8 cellular contexts compared by ENCODE assay signal in the genomic region with DNA sequence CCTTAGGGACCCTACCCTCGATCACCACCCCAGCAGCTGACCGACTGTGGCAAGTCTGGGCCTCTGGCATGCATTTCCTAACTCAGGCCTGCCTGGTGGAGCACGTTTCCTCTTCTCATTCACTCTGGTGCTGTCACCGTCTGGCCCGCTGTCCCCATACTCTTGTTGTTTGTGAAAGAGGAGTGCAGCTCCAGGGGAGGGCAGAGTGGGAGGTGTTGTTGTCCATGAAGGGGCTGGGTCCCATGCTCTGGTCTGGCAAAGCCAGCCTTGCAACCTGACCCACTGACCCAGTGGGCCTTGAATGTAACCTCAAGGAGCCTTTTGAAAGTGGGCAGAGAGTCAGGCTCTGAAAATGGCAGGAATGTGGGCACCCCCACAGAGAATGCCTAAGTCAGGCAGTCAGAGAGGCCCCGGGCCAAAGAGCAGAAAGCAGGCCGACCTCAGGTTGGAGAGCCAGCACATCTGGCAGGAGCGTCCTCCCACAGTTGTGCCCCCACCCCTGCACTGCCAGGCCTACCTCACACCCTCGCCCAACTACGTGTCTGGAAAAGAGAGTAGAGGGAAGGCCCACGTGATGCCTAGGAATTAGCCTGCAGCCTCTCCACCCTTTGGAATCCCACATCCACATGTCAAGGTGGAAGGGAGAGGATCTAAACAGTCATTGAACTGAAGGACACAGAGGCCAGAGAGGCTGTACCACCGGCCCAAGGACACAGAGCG. TPM values are rescaled to one million over a fixed set of nuclear protein-coding genes. Genes with fewer than 3 reads are reported as not detected.
A peak's percentile ranks its signal among the peaks of the same experiment; 100 is the strongest.
DNase-seq lines count a peak whose midpoint lies in the region; ATAC-seq, FAIRE-seq and TF ChIP-seq lines count a peak whose summit lies in the region.

No MANE protein-coding gene starts in this region.

- H3K27ac ChIP-seq in Peyer's patch (peak overlapping the region in 2 of 4 donors; percentile 27 to 93), fibroblast of lung (ENCODE audit: insufficient read depth, low read length) (peak overlapping the region; percentile 76), sigmoid colon (peak overlapping the region in 3 of 4 donors; percentile 16 to 55 (median 35)), stomach (peak overlapping the region in 1 of 5 donors; percentile 39)

- WGBS in sigmoid colon, 2 donors = 78 to 83% methylated on average over 13 of the region's 13 CpGs
- WGBS in stomach, 5 donors = 80 to 89% (median 87%) methylated on average over 13 of the region's 13 CpGs

- H3K4me1 ChIP-seq in Peyer's patch (peaks cover 0 to 50% (median 17%) of the 10 kb centered on the region in 4 donors), fibroblast of lung (ENCODE audit: control insufficient read depth, extremely low read depth, insufficient read depth, low read length) (peaks cover 35% of the 10 kb centered on the region), sigmoid colon (peaks cover 0 to 9% (median 0%) of the 10 kb centered on the region in 4 donors), stomach (peaks cover 0 to 24% (median 1%) of the 10 kb centered on the region in 4 donors)

- H3K79me2 ChIP-seq in fibroblast of lung (ENCODE audit: control insufficient read depth, insufficient read depth, low read length) = peaks cover 80% of the 10 kb centered on the region

- H3K9me3 ChIP-seq in Peyer's patch (no peaks in the 10 kb centered on the region), fibroblast of lung (ENCODE audit: control insufficient read depth, insufficient read depth, low read depth, low read length) (no peaks in the 10 kb centered on the region), sigmoid colon (no peaks in the 10 kb centered on the region), stomach (no peaks in the 10 kb centered on the region)

- intact Hi-C loops in sigmoid colon (cut with DNase I) = no loop called here
- intact Hi-C loops in stomach (cut with DNase I; ENCODE audit: low total_unique reads) = no loop called here

- DNase-seq in GM18507 (ENCODE audit: extremely low spot score, insufficient read length, low read depth) = no peak
- peak in 2 of 3 donors; percentile 58 to 61 for DNase-seq in Peyer's patch
- DNase-seq in fibroblast of lung (ENCODE audit: low read depth in 2 of 2) = peak; percentile 61 to 77
- DNase-seq in sigmoid colon = no peak
- no peak for DNase-seq in stomach
- DNase-seq in NCI-H524 treated with DMSO at 0.1 percent for 48 hours (lab: John Stamatoyannopoulos, UW) = no peak

- TF ChIP-seq POLR2A in Peyer's patch (IDR thresholded peaks at IDR 0.05) (no peak), sigmoid colon (IDR thresholded peaks at IDR 0.05) (no peak), stomach (IDR thresholded peaks at IDR 0.05) (no peak)

- TF ChIP-seq CTCF in Peyer's patch (IDR thresholded peaks at IDR 0.05) (no peak), fibroblast of lung (conservative IDR thresholded peaks at IDR 0.05 in 1 of 2, IDR thresholded peaks at IDR 0.05 in 1 of 2; ENCODE audit: low read depth in 1 of 2, low read length in 2 of 2) (no peak), sigmoid colon (IDR thresholded peaks at IDR 0.05) (no peak), stomach (IDR thresholded peaks at IDR 0.05) (no peak)

- FAIRE-seq in GM18507 (lab: Jason Lieb, UNC) = peak; percentile 73

- peak overlapping the region; percentile 5 for H3K9ac ChIP-seq in fibroblast of lung (ENCODE audit: insufficient read depth, low read length)

- no peaks in the 10 kb centered on the region for H4K20me1 ChIP-seq in fibroblast of lung (ENCODE audit: control insufficient read depth, extremely low read depth, insufficient read depth, low read length)

- H3K36me3 ChIP-seq in Peyer's patch (no peaks in the 10 kb centered on the region), fibroblast of lung (ENCODE audit: control insufficient read depth, insufficient read depth, low read length) (no peaks in the 10 kb centered on the region), sigmoid colon (no peaks in the 10 kb centered on the region), stomach (no peaks in the 10 kb centered on the region)

- H3K27me3 ChIP-seq in Peyer's patch (no peaks in the 10 kb centered on the region), fibroblast of lung (ENCODE audit: control insufficient read depth, insufficient read depth, low read length) (no peaks in the 10 kb centered on the region), sigmoid colon (no peaks in the 10 kb centered on the region), stomach (no peaks in the 10 kb centered on the region)

- no peak overlapping the region for H2AFZ ChIP-seq in fibroblast of lung (ENCODE audit: low read length)

- H3K4me3 ChIP-seq in Peyer's patch = no peak overlapping the region
- H3K4me3 ChIP-seq in fibroblast of lung (replicated peaks in 1 of 4; ENCODE audit: control extremely low read depth in 1 of 4, insufficient read depth in 1 of 4, low read depth in 3 of 4, low read length in 4 of 4) = no peak overlapping the region
- no peak overlapping the region for H3K4me3 ChIP-seq in sigmoid colon
- no peak overlapping the region for H3K4me3 ChIP-seq in stomach

- peak overlapping the region; percentile 54 for H3K4me2 ChIP-seq in fibroblast of lung (ENCODE audit: extremely low read depth, insufficient read depth, low read length)

- no peak for ATAC-seq in GM18909 (IDR thresholded peaks at IDR 0.05; ENCODE audit: poor library complexity, unreplicated experiment)
- no peak for ATAC-seq in HG03457 (IDR thresholded peaks at IDR 0.05; ENCODE audit: unreplicated experiment)

- TF ChIP-seq EP300 in sigmoid colon (IDR thresholded peaks at IDR 0.05) (no peak), stomach (IDR thresholded peaks at IDR 0.05) (no peak)

RNA-seq across cellular contexts. Expression of a gene that starts 10.9 kb away (rescaled TPM):
- total RNA-seq in Peyer's patch = 10 to 100 TPM in 1 of 4 donors, 1 to 10 TPM in 3; 1.5 to 42.9 (median 1.6) TPM
- total RNA-seq in fibroblast of lung = 2.3 and 5.6 TPM in 2 replicates
- 12.5 and 18.5 TPM in 2 replicates for polyA plus RNA-seq in fibroblast of lung
- 16.1 and 22.2 TPM in 2 replicates for polyA plus RNA-seq in fibroblast of lung (2012)
- 18.9 and 29.8 TPM in 2 replicates for polyA minus RNA-seq in fibroblast of lung (ENCODE audit: low replicate concordance)
- total RNA-seq in sigmoid colon = 1 to 10 TPM in 2 of 4 donors, under 1 TPM in 2; 0.28 to 3.5 (median 0.86) TPM
- 1 to 10 TPM in 2 of 3 donors, not detected in 1; 1.4 to 9.8 TPM for polyA plus RNA-seq in sigmoid colon
- 1 to 10 TPM in 3 of 5 donors, not detected in 2; 1.3 to 2.9 (median 2.5) TPM for total RNA-seq in stomach
- polyA plus RNA-seq in stomach = 1 to 10 TPM in 2 of 3 donors, under 1 TPM in 1; 0.31 to 3.5 (median 1.7) TPM

RNA-seq across cellular contexts. Expression of a gene that starts 38.1 kb away (rescaled TPM):
- total RNA-seq in Peyer's patch (10 to 100 TPM; 22.3 to 39.6 (median 32.6) TPM), fibroblast of lung (30.6 and 31.9 TPM in 2 replicates), sigmoid colon (10 to 100 TPM; 48.5 to 85.5 (median 57.7) TPM), stomach (100 to 1,000 TPM in 1 of 5 donors, 10 to 100 TPM in 3, 1 to 10 TPM in 1; 2.0 to 131 (median 31.2) TPM)
- polyA plus RNA-seq in fibroblast of lung (36.8 and 44.9 TPM in 2 replicates), sigmoid colon (10 to 100 TPM; 32.4 to 34.4 (median 34.0) TPM), stomach (10 to 100 TPM; 33.0 to 46.3 (median 38.5) TPM)
- polyA plus RNA-seq in fibroblast of lung (2012) = 47.3 and 63.3 TPM in 2 replicates
- polyA minus RNA-seq in fibroblast of lung (ENCODE audit: low replicate concordance) = 91.6 and 102 TPM in 2 replicates

RNA-seq across cellular contexts. Expression of a gene that starts 55.4 kb away (rescaled TPM):
- total RNA-seq in Peyer's patch (1 to 10 TPM in 3 of 4 donors, under 1 TPM in 1; 0.88 to 6.6 (median 3.3) TPM), fibroblast of lung (0.33 and 0.51 TPM in 2 replicates), sigmoid colon (1 to 10 TPM in 1 of 4 donors, under 1 TPM in 2, not detected in 1; 0.36 to 1.7 (median 0.49) TPM), stomach (1 to 10 TPM in 1 of 5 donors, not detected in 4; 3.9 TPM)
- polyA plus RNA-seq in fibroblast of lung (0.05 and 0.07 TPM in 2 replicates), sigmoid colon (1 to 10 TPM in 1 of 3 donors, under 1 TPM in 1, not detected in 1; 0.22 to 1.2 TPM), stomach (10 to 100 TPM in 1 of 3 donors, 1 to 10 TPM in 2; 2.5 to 10.2 (median 4.5) TPM)
- 0.15 TPM in 1 of 2 replicates, not detected in the other for polyA plus RNA-seq in fibroblast of lung (2012)
- polyA minus RNA-seq in fibroblast of lung (ENCODE audit: low replicate concordance) = 3.1 TPM in 1 of 2 replicates, not detected in the other

Comparison
In these comparisons a context has a peak if more than half of its experiments do, and no peak if none do; other contexts are left out.
1. DNase-seq: peak in Peyer's patch (2 of 3) and fibroblast of lung (2 of 2); none in GM18507 (single experiment), sigmoid colon (single experiment), stomach (single experiment) and NCI-H524 treated with DMSO at 0.1 percent for 48 hours (single experiment).